ENCODE assay signal across 1 cellular context in the genomic region with DNA sequence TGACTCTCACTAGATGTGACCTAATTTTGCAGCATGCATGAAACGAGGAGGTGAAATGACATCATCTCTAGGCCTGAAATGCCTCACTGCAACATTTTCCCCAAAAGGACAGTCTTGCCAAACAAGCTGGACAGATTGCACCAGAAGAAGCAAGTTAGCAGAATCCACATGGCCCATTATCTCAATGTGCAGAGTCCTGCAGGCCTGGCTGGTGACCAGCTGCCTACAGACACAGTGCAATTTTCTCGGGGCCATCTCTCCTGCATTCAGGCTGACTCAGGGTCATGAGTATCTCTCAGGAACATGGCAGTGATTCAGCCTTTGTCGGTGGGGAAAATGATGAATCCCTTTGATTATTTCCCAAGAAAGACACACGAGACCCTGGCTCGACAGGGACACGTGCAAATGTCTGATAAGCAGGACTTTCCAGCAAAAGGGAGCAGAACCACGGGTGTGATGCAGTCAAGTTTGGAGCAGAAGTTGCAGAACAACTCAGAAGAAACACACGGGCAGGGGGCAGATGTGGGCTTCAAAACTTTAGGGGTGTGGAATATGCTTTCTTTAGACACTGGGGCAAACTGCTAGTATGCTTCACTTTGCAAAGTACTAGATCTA.
TF ChIP-seq lines count a peak whose summit lies in the region.

No MANE protein-coding gene starts in this region.

TF ChIP-seq in HEK293, 187 proteins besides CTCF, POLR2A, EP300 and RAD21 (continues in another document):
- TF ChIP-seq, protein P1, sequence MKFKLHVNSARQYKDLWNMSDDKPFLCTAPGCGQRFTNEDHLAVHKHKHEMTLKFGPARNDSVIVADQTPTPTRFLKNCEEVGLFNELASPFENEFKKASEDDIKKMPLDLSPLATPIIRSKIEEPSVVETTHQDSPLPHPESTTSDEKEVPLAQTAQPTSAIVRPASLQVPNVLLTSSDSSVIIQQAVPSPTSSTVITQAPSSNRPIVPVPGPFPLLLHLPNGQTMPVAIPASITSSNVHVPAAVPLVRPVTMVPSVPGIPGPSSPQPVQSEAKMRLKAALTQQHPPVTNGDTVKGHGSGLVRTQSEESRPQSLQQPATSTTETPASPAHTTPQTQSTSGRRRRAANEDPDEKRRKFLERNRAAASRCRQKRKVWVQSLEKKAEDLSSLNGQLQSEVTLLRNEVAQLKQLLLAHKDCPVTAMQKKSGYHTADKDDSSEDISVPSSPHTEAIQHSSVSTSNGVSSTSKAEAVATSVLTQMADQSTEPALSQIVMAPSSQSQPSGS (tag by site-specific recombination; IDR thresholded peaks at IDR 0.05; ENCODE audit: low read depth), result peak; percentile 87
- peak; percentile 87 for TF ChIP-seq ZBTB21 (tag by site-specific recombination; IDR thresholded peaks at IDR 0.05)
- TF ChIP-seq, protein P2, sequence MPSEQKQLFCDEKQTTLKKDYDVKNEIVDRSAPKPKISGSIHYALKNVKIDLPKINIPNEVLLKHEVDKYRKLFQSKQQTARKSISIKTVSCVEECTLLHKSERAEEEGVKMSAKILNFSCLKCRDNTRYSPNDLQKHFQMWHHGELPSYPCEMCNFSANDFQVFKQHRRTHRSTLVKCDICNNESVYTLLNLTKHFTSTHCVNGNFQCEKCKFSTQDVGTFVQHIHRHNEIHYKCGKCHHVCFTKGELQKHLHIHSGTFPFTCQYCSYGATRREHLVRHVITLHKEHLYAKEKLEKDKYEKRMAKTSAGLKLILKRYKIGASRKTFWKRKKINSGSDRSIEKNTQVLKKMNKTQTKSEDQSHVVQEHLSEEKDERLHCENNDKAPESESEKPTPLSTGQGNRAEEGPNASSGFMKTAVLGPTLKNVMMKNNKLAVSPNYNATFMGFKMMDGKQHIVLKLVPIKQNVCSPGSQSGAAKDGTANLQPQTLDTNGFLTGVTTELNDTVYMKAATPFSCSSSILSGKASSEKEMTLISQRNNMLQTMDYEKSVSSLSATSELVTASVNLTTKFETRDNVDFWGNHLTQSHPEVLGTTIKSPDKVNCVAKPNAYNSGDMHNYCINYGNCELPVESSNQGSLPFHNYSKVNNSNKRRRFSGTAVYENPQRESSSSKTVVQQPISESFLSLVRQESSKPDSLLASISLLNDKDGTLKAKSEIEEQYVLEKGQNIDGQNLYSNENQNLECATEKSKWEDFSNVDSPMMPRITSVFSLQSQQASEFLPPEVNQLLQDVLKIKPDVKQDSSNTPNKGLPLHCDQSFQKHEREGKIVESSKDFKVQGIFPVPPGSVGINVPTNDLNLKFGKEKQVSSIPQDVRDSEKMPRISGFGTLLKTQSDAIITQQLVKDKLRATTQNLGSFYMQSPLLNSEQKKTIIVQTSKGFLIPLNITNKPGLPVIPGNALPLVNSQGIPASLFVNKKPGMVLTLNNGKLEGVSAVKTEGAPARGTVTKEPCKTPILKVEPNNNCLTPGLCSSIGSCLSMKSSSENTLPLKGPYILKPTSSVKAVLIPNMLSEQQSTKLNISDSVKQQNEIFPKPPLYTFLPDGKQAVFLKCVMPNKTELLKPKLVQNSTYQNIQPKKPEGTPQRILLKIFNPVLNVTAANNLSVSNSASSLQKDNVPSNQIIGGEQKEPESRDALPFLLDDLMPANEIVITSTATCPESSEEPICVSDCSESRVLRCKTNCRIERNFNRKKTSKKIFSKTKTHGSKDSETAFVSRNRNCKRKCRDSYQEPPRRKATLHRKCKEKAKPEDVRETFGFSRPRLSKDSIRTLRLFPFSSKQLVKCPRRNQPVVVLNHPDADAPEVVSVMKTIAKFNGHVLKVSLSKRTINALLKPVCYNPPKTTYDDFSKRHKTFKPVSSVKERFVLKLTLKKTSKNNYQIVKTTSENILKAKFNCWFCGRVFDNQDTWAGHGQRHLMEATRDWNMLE (tag by site-specific recombination; conservative IDR thresholded peaks at IDR 0.05; ENCODE audit: low read depth), result peak; percentile 58
- no peak for TF ChIP-seq ZNF529 (tag by site-specific recombination; IDR thresholded peaks at IDR 0.05; ENCODE audit: insufficient replicate concordance)
- no peak for TF ChIP-seq YY2 (tag by site-specific recombination; IDR thresholded peaks at IDR 0.05)
- no peak for TF ChIP-seq ZNF747 (tag by site-specific recombination; IDR thresholded peaks at IDR 0.05)
- TF ChIP-seq, protein P3, sequence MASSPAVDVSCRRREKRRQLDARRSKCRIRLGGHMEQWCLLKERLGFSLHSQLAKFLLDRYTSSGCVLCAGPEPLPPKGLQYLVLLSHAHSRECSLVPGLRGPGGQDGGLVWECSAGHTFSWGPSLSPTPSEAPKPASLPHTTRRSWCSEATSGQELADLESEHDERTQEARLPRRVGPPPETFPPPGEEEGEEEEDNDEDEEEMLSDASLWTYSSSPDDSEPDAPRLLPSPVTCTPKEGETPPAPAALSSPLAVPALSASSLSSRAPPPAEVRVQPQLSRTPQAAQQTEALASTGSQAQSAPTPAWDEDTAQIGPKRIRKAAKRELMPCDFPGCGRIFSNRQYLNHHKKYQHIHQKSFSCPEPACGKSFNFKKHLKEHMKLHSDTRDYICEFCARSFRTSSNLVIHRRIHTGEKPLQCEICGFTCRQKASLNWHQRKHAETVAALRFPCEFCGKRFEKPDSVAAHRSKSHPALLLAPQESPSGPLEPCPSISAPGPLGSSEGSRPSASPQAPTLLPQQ (tag by site-specific recombination; IDR thresholded peaks at IDR 0.05), result peak; percentile 75
- TF ChIP-seq, protein P4, sequence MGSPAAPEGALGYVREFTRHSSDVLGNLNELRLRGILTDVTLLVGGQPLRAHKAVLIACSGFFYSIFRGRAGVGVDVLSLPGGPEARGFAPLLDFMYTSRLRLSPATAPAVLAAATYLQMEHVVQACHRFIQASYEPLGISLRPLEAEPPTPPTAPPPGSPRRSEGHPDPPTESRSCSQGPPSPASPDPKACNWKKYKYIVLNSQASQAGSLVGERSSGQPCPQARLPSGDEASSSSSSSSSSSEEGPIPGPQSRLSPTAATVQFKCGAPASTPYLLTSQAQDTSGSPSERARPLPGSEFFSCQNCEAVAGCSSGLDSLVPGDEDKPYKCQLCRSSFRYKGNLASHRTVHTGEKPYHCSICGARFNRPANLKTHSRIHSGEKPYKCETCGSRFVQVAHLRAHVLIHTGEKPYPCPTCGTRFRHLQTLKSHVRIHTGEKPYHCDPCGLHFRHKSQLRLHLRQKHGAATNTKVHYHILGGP (tag by site-specific recombination; IDR thresholded peaks at IDR 0.05), result no peak
- TF ChIP-seq, protein P5, sequence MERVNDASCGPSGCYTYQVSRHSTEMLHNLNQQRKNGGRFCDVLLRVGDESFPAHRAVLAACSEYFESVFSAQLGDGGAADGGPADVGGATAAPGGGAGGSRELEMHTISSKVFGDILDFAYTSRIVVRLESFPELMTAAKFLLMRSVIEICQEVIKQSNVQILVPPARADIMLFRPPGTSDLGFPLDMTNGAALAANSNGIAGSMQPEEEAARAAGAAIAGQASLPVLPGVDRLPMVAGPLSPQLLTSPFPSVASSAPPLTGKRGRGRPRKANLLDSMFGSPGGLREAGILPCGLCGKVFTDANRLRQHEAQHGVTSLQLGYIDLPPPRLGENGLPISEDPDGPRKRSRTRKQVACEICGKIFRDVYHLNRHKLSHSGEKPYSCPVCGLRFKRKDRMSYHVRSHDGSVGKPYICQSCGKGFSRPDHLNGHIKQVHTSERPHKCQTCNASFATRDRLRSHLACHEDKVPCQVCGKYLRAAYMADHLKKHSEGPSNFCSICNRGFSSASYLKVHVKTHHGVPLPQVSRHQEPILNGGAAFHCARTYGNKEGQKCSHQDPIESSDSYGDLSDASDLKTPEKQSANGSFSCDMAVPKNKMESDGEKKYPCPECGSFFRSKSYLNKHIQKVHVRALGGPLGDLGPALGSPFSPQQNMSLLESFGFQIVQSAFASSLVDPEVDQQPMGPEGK (tag by site-specific recombination; IDR thresholded peaks at IDR 0.05), result no peak
- no peak for TF ChIP-seq ZEB2 (tag by site-specific recombination; IDR thresholded peaks at IDR 0.05)
- TF ChIP-seq ZNF776 (tag by site-specific recombination; IDR thresholded peaks at IDR 0.05; ENCODE audit: borderline replicate concordance), result no peak
- TF ChIP-seq ZNF660 (tag by site-specific recombination; IDR thresholded peaks at IDR 0.05), result peak; percentile 59
- TF ChIP-seq ZNF114 (tag by site-specific recombination; IDR thresholded peaks at IDR 0.05), result no peak
- TF ChIP-seq, protein P6, sequence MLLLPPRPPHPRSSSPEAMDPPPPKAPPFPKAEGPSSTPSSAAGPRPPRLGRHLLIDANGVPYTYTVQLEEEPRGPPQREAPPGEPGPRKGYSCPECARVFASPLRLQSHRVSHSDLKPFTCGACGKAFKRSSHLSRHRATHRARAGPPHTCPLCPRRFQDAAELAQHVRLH (tag by site-specific recombination; IDR thresholded peaks at IDR 0.05), result no peak
- TF ChIP-seq KLF9 (tag by site-specific recombination; IDR thresholded peaks at IDR 0.05; ENCODE audit: low read depth), result no peak
- TF ChIP-seq ZNF223 (tag by site-specific recombination; IDR thresholded peaks at IDR 0.05), result no peak
- TF ChIP-seq MYNN (tag by site-specific recombination; IDR thresholded peaks at IDR 0.05; ENCODE audit: borderline replicate concordance), result no peak
- TF ChIP-seq ZNF555 (tag by site-specific recombination; conservative IDR thresholded peaks at IDR 0.05), result no peak
- no peak for TF ChIP-seq HOXD13 (CRISPR knock-in tag; IDR thresholded peaks at IDR 0.05; ENCODE audit: borderline replicate concordance)
- TF ChIP-seq FEZF1 (tag by site-specific recombination; IDR thresholded peaks at IDR 0.05), result peak; percentile 22; the same call in 1 of the 2 replicates
- TF ChIP-seq ZNF677 (tag by site-specific recombination; IDR thresholded peaks at IDR 0.05), result no peak
- no peak for TF ChIP-seq ZNF350 (tag by site-specific recombination; IDR thresholded peaks at IDR 0.05)
- TF ChIP-seq, protein P7, sequence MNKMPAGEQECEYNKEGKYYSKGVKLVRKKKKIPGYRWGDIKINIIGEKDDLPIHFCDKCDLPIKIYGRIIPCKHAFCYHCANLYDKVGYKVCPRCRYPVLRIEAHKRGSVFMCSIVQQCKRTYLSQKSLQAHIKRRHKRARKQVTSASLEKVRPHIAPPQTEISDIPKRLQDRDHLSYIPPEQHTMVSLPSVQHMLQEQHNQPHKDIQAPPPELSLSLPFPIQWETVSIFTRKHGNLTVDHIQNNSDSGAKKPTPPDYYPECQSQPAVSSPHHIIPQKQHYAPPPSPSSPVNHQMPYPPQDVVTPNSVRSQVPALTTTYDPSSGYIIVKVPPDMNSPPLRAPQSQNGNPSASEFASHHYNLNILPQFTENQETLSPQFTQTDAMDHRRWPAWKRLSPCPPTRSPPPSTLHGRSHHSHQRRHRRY (tag by site-specific recombination; IDR thresholded peaks at IDR 0.05), result no peak
- TF ChIP-seq, protein P8, sequence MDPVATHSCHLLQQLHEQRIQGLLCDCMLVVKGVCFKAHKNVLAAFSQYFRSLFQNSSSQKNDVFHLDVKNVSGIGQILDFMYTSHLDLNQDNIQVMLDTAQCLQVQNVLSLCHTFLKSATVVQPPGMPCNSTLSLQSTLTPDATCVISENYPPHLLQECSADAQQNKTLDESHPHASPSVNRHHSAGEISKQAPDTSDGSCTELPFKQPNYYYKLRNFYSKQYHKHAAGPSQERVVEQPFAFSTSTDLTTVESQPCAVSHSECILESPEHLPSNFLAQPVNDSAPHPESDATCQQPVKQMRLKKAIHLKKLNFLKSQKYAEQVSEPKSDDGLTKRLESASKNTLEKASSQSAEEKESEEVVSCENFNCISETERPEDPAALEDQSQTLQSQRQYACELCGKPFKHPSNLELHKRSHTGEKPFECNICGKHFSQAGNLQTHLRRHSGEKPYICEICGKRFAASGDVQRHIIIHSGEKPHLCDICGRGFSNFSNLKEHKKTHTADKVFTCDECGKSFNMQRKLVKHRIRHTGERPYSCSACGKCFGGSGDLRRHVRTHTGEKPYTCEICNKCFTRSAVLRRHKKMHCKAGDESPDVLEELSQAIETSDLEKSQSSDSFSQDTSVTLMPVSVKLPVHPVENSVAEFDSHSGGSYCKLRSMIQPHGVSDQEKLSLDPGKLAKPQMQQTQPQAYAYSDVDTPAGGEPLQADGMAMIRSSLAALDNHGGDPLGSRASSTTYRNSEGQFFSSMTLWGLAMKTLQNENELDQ (tag by site-specific recombination; IDR thresholded peaks at IDR 0.05; ENCODE audit: low read depth), result no peak
- TF ChIP-seq ZNF629 (tag by site-specific recombination; IDR thresholded peaks at IDR 0.05), result 0 out of 2 replicates have a peak, but pooled peaks have one; percentile 21
- no peak for TF ChIP-seq ZNF623 (tag by site-specific recombination; IDR thresholded peaks at IDR 0.05)
- no peak for TF ChIP-seq ZFHX2 (tag by site-specific recombination; conservative IDR thresholded peaks at IDR 0.05)
- no peak for TF ChIP-seq ZNF10 (tag by site-specific recombination; IDR thresholded peaks at IDR 0.05)
- no peak for TF ChIP-seq SETDB1 (IDR thresholded peaks at IDR 0.05; ENCODE audit: insufficient read length, low read length)
- no peak for TF ChIP-seq ZNF571 (tag by site-specific recombination; IDR thresholded peaks at IDR 0.05)
- TF ChIP-seq ZNF239 (tag by site-specific recombination; IDR thresholded peaks at IDR 0.05), result no peak
- TF ChIP-seq, protein P9, sequence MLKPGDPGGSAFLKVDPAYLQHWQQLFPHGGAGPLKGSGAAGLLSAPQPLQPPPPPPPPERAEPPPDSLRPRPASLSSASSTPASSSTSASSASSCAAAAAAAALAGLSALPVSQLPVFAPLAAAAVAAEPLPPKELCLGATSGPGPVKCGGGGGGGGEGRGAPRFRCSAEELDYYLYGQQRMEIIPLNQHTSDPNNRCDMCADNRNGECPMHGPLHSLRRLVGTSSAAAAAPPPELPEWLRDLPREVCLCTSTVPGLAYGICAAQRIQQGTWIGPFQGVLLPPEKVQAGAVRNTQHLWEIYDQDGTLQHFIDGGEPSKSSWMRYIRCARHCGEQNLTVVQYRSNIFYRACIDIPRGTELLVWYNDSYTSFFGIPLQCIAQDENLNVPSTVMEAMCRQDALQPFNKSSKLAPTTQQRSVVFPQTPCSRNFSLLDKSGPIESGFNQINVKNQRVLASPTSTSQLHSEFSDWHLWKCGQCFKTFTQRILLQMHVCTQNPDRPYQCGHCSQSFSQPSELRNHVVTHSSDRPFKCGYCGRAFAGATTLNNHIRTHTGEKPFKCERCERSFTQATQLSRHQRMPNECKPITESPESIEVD (tag by site-specific recombination; IDR thresholded peaks at IDR 0.05), result no peak
- TF ChIP-seq ZNF416 (tag by site-specific recombination; IDR thresholded peaks at IDR 0.05), result no peak
- TF ChIP-seq GLI2 (tag by site-specific recombination; IDR thresholded peaks at IDR 0.05; ENCODE audit: borderline replicate concordance, low read depth), result no peak
- no peak for TF ChIP-seq ZNF341 (tag by site-specific recombination; IDR thresholded peaks at IDR 0.05; ENCODE audit: low read depth)
- TF ChIP-seq ZNF24 (tag by site-specific recombination; IDR thresholded peaks at IDR 0.05), result peak; percentile 71
- TF ChIP-seq ZSCAN30 (tag by site-specific recombination; IDR thresholded peaks at IDR 0.05), result no peak
- TF ChIP-seq, protein P10, sequence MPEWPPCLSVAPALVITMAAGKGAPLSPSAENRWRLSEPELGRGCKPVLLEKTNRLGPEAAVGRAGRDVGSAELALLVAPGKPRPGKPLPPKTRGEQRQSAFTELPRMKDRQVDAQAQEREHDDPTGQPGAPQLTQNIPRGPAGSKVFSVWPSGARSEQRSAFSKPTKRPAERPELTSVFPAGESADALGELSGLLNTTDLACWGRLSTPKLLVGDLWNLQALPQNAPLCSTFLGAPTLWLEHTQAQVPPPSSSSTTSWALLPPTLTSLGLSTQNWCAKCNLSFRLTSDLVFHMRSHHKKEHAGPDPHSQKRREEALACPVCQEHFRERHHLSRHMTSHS (tag by site-specific recombination; IDR thresholded peaks at IDR 0.05), result no peak
- no peak for TF ChIP-seq MEIS1 (CRISPR knock-in tag; IDR thresholded peaks at IDR 0.05; ENCODE audit: borderline replicate concordance)
- TF ChIP-seq ZBTB1 (tag by site-specific recombination; IDR thresholded peaks at IDR 0.05), result no peak
- TF ChIP-seq ZBTB20 (tag by site-specific recombination; IDR thresholded peaks at IDR 0.05), result no peak
- no peak for TF ChIP-seq ZNF626 (tag by site-specific recombination; IDR thresholded peaks at IDR 0.05)
